8 cellular contexts compared by ENCODE assay signal in genomic region chr6:43627008-43627825, GRCh38. TPM values are rescaled to one million over a fixed set of nuclear protein-coding genes. Genes with fewer than 3 reads are reported as not detected.
DNase-seq lines count a peak whose midpoint lies in the region; ATAC-seq and TF ChIP-seq lines count a peak whose summit lies in the region.

No MANE protein-coding gene starts in this region.

- peak overlapping the region; percentile 44 to 69 for H3K4me3 Mint-ChIP-seq in stimulated activated naive B cell treated with anti-CD40 and anti-IgM and Interleukin-4, amounts not matched to agents 10 μg/mL and 1 μg/mL and 100 μg/mL, for 72 hours

- peaks cover 30 to 38% of the 10 kb centered on the region in 2 donors for H3K4me1 Mint-ChIP-seq in stimulated activated naive B cell treated with anti-CD40 and anti-IgM and Interleukin-4, amounts not matched to agents 10 μg/mL and 1 μg/mL and 100 μg/mL, for 72 hours

- TF ChIP-seq CTCF in AG09309 (IDR thresholded peaks at IDR 0.05; ENCODE audit: control insufficient read depth, insufficient read depth, low read depth, low read length, missing control alignments) (no peak), OCI-LY1 (IDR thresholded peaks at IDR 0.05; ENCODE audit: low read length) (no peak), mammary epithelial cell (conservative IDR thresholded peaks at IDR 0.05 in 1 of 2, IDR thresholded peaks at IDR 0.05 in 1 of 2; ENCODE audit: extremely low read depth in 1 of 2, insufficient read depth in 1 of 2, low read depth in 1 of 2, low read length in 2 of 2) (no peak)

- in situ Hi-C loops in mammary epithelial cell (cut with MboI; ENCODE audit: low sequenced_read_pairs in 2 of 2), result no loop called here

- H3K27ac ChIP-seq in OCI-LY1 (ENCODE audit: low read depth, low read length, poor library complexity, severe bottlenecking), result peak overlapping the region; percentile 25
- peak overlapping the region; percentile 46 for H3K27ac ChIP-seq in mammary epithelial cell (ENCODE audit: insufficient read depth, low read depth, low read length)

- BruUV-seq in mammary epithelial cell (replicated peaks; lab: Mats Ljungman, UMichigan), result TSS peak; percentile 92

- no peaks in the 10 kb centered on the region for H3K27me3 ChIP-seq in OCI-LY1 (ENCODE audit: insufficient read depth, low read length)
- no peaks in the 10 kb centered on the region for H3K27me3 ChIP-seq in mammary epithelial cell (ENCODE audit: insufficient read depth, low read length)

- CTCF ChIA-PET in mammary epithelial cell (lab: Charles Lee; ENCODE audit: low non-redundant PET), result no interaction called here

- H3K9me2 ChIP-seq in OCI-LY1 (ENCODE audit: low read depth, low read length), result no peaks in the 10 kb centered on the region

- no peaks in the 10 kb centered on the region for H3F3A ChIP-seq in OCI-LY1 (ENCODE audit: insufficient read depth, low read length)

- H3K9me3 Mint-ChIP-seq in stimulated activated naive B cell treated with anti-CD40 and anti-IgM and Interleukin-4, amounts not matched to agents 10 μg/mL and 1 μg/mL and 100 μg/mL, for 72 hours, result no peaks in the 10 kb centered on the region

- intact Hi-C loops in mammary epithelial cell (cut with micrococcal nuclease) (no loop called here), left colon (cut with DNase I, micrococcal nuclease) (no loop called here)

- peaks cover 30% of the 10 kb centered on the region for H3K4me1 ChIP-seq in OCI-LY1 (ENCODE audit: insufficient read depth, low read length, severe bottlenecking)
- peaks cover 22% of the 10 kb centered on the region for H3K4me1 ChIP-seq in mammary epithelial cell (ENCODE audit: insufficient read depth, low read length)

- peak overlapping the region; percentile 15; the same call in 1 of the 2 replicates for H3K9ac ChIP-seq in OCI-LY1 (ENCODE audit: low read length)
- H3K9ac ChIP-seq in mammary epithelial cell (ENCODE audit: insufficient read depth, low read length), result peak overlapping the region; percentile 19

- dilution Hi-C loops in mammary epithelial cell (cut with HindIII; ENCODE audit: low sequenced_read_pairs), result no loop called here

- WGBS in mammary epithelial cell (ENCODE audit: low coverage, missing lambda C conversion rate), result 68% methylated on average over 5 of the region's 5 CpGs

- peaks cover 32 to 46% of the 10 kb centered on the region in 2 donors for H3K36me3 Mint-ChIP-seq in stimulated activated naive B cell treated with anti-CD40 and anti-IgM and Interleukin-4, amounts not matched to agents 10 μg/mL and 1 μg/mL and 100 μg/mL, for 72 hours

- no peaks in the 10 kb centered on the region for H4K20me1 ChIP-seq in OCI-LY1 (ENCODE audit: insufficient read depth, low read length)
- no peaks in the 10 kb centered on the region for H4K20me1 ChIP-seq in mammary epithelial cell (ENCODE audit: insufficient read depth, low read length)

- H3K36me3 ChIP-seq in OCI-LY1 (ENCODE audit: insufficient read depth, low read length) (peaks cover 47% of the 10 kb centered on the region), mammary epithelial cell (ENCODE audit: insufficient read depth, low read length) (peaks cover 25% of the 10 kb centered on the region)

- H3K27me3 Mint-ChIP-seq in stimulated activated naive B cell treated with anti-CD40 and anti-IgM and Interleukin-4, amounts not matched to agents 10 μg/mL and 1 μg/mL and 100 μg/mL, for 72 hours, result no peaks in the 10 kb centered on the region

- TF ChIP-seq POLR2A in GM19193 (IDR thresholded peaks at IDR 0.05; ENCODE audit: extremely low read depth, insufficient read depth, insufficient read length), result peak; percentile 26

- H3K79me2 ChIP-seq in OCI-LY1 (ENCODE audit: insufficient read depth, low read length) (no peaks in the 10 kb centered on the region), mammary epithelial cell (ENCODE audit: insufficient read depth, low read length) (peaks cover 38% of the 10 kb centered on the region)

- DNase-seq in AG09309 (ENCODE audit: low read depth) (peak; percentile 96), mammary epithelial cell (peak; percentile 89), left colon (peak; percentile 60 to 81), ecto neural progenitor cell (ENCODE audit: low spot score) (no peak)
- no peak for DNase-seq in stimulated activated naive B cell treated with anti-CD40 and anti-IgM and Interleukin-4, amounts not matched to agents 10 μg/mL and 1 μg/mL and 100 μg/mL, for 72 hours

- H2AFZ ChIP-seq in OCI-LY1 (ENCODE audit: low read length), result no peak overlapping the region
- no peak overlapping the region for H2AFZ ChIP-seq in mammary epithelial cell (ENCODE audit: low read depth, low read length)

- ATAC-seq in left colon (peak; percentile 12), GM21423 (IDR thresholded peaks at IDR 0.05; ENCODE audit: unreplicated experiment) (no peak)
- ATAC-seq in stimulated activated naive B cell treated with anti-CD40 and anti-IgM and Interleukin-4, amounts not matched to agents 10 μg/mL and 1 μg/mL and 100 μg/mL, for 72 hours (replicated peaks), result no peak

- H3K9me3 ChIP-seq in OCI-LY1 (ENCODE audit: low read length) (no peaks in the 10 kb centered on the region), mammary epithelial cell (replicated peaks; ENCODE audit: insufficient read depth, low read length) (no peaks in the 10 kb centered on the region)

- H3K27ac Mint-ChIP-seq in stimulated activated naive B cell treated with anti-CD40 and anti-IgM and Interleukin-4, amounts not matched to agents 10 μg/mL and 1 μg/mL and 100 μg/mL, for 72 hours, result peak overlapping the region; percentile 86

- H3K4me3 ChIP-seq in AG09309 (ENCODE audit: control insufficient read depth, low read depth, low read length) (peak overlapping the region; percentile 85), OCI-LY1 (ENCODE audit: low read depth, low read length, poor library complexity, severe bottlenecking) (peak overlapping the region; percentile 90), mammary epithelial cell (replicated peaks in 1 of 3; ENCODE audit: insufficient read depth in 1 of 3, low read depth in 2 of 3, low read length in 3 of 3) (peak overlapping the region; percentile 0 to 19 (median 12))

- H3K4me2 ChIP-seq in OCI-LY1 (ENCODE audit: low read length) (peak overlapping the region; percentile 89), mammary epithelial cell (ENCODE audit: insufficient read depth, low read depth, low read length) (peak overlapping the region; percentile 84)

RNA-seq across cellular contexts. Expression of gene GTPBP2, which starts 1.8 kb away (rescaled TPM):
- total RNA-seq in mammary epithelial cell, result 100 to 1,000 TPM in 1 of 2 donors, 10 to 100 TPM in 1; 46.5 to 130 TPM
- 49.5 TPM for polyA plus RNA-seq in mammary epithelial cell
- 46.9 TPM for polyA minus RNA-seq in mammary epithelial cell
- 10 to 100 TPM; 63.7 to 95.8 TPM for total RNA-seq in left colon

RNA-seq across cellular contexts. Expression of gene MAD2L1BP, which starts 8.4 kb away (rescaled TPM):
- total RNA-seq in mammary epithelial cell (10 to 100 TPM; 21.5 to 24.7 TPM), left colon (10 to 100 TPM; 37.0 to 49.8 TPM)
- polyA plus RNA-seq in mammary epithelial cell, result 58.0 TPM
- 25.1 TPM for polyA minus RNA-seq in mammary epithelial cell

RNA-seq across cellular contexts. Expression of gene RSPH9, which starts 17.6 kb away (rescaled TPM):
- total RNA-seq in mammary epithelial cell (under 1 TPM in 1 of 2 donors, not detected in 1; 0.50 TPM), left colon (under 1 TPM in 1 of 2 donors, not detected in 1; 0.11 TPM)
- not detected for polyA plus RNA-seq in mammary epithelial cell
- not detected for polyA minus RNA-seq in mammary epithelial cell

RNA-seq across cellular contexts. Expression of gene POLH, which starts 51.2 kb away (rescaled TPM):
- total RNA-seq in mammary epithelial cell (10 to 100 TPM; 46.8 TPM), left colon (10 to 100 TPM; 11.2 to 11.3 TPM)
- polyA plus RNA-seq in mammary epithelial cell, result 28.1 TPM
- polyA minus RNA-seq in mammary epithelial cell, result 127 TPM

RNA-seq across cellular contexts. Expression of gene XPO5, which starts 51.4 kb away (rescaled TPM):
- total RNA-seq in mammary epithelial cell (10 to 100 TPM; 44.2 to 69.0 TPM), left colon (10 to 100 TPM; 20.0 to 23.2 TPM)
- 46.8 TPM for polyA plus RNA-seq in mammary epithelial cell
- 65.5 TPM for polyA minus RNA-seq in mammary epithelial cell

Comparison
In these comparisons a context has a peak if more than half of its experiments do, and no peak if none do; other contexts are left out.
1. DNase-seq: peak in AG09309 (single experiment), mammary epithelial cell (single experiment) and left colon (2 of 2); none in stimulated activated naive B cell treated with anti-CD40 and anti-IgM and Interleukin-4, amounts not matched to agents 10 μg/mL and 1 μg/mL and 100 μg/mL, for 72 hours (single experiment) and ecto neural progenitor cell (single experiment).
2. H3K4me3 ChIP-seq: peak in every context shown above with its lines; median percentile 90 in OCI-LY1; 85 in AG09309; 12 in mammary epithelial cell.